Comparison of ENCODE assay signal across 1 cellular context in genomic region chr1:1316199-1316598, GRCh38. TPM values are rescaled to one million over a fixed set of nuclear protein-coding genes. Genes with fewer than 3 reads are reported as not detected.
"Had no signal": no experiment of that assay in that cellular context is flagged by ENCODE, and none has a peak within 500 bp of the region (broad histone marks: within the 10 kb centered on the region; RNA-seq: fewer than 3 reads in every experiment).

No MANE protein-coding gene starts in this region.

RNA-seq across cellular contexts. Expression of gene TAS1R3, which starts 14.9 kb away (rescaled TPM):
- total RNA-seq: M059J had no signal
